ENCODE assay signal across 26 cellular contexts in the genomic region with DNA sequence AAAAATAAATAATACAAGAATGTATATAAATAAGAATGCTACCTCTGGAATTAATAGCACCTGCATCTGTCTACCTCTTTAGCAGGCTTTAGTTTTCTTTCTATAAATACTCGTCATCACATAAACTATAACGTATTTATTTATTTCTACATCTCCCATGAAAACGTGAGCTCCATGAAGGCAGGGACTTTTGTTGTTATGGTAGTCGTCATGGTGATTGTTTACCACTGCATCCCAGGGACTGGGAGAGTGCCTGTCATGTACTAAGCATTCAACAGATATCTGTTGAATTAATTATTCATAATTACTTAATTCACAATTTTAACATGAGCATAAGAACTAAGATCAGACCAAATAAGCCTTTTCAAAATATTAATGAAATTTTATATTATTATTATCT.
"Had no signal": no experiment of that assay in that cellular context is flagged by ENCODE, and none has a peak within 500 bp of the region (broad histone marks: within the 10 kb centered on the region; RNA-seq: fewer than 3 reads in every experiment).

No MANE protein-coding gene starts in this region.

- H3K4me1 ChIP-seq: SJCRH30 had no signal

- H3K27me3 ChIP-seq: brain microvascular endothelial cell had no signal

- H3K36me3 Mint-ChIP-seq: activated naive CD8-positive, alpha-beta T cell treated with anti-CD3 and anti-CD28 coated beads for 36 hours had no signal

- H3K9me3 Mint-ChIP-seq: activated CD4-positive, alpha-beta T cell treated with anti-CD3 and anti-CD28 coated beads, Interleukin-2, amount 10 ng/mL, durations not matched to agents 24 days and 14 days; activated CD8-positive, alpha-beta T cell treated with anti-CD3 and anti-CD28 coated beads for 36 hours; activated naive CD8-positive, alpha-beta T cell treated with anti-CD3 and anti-CD28 coated beads for 36 hours; activated T-cell treated with anti-CD3 and anti-CD28 coated beads, Interleukin-2, amount 50 U/mL, for 72 hours; activated T-helper 17 cell treated with anti-CD3 and anti-CD28 coated beads, Interleukin-2, amount 50 U/mL, for 72 hours; T-helper 2 cell treated with Interferon-gamma antibody and Interleukin-4, amounts not matched to agents 5 μg/mL and 100 μg/mL, for 36 hours had no signal

- ATAC-seq: activated CD8-positive, alpha-beta T cell treated with anti-CD3 and anti-CD28 coated beads for 36 hours; activated T-cell treated with anti-CD3 and anti-CD28 coated beads, Interleukin-2, amount 50 U/mL, for 72 hours; activated T-helper 17 cell treated with anti-CD3 and anti-CD28 coated beads, Interleukin-2, amount 50 U/mL, for 72 hours; Panc1 had no signal

- H3K36me3 ChIP-seq: brain microvascular endothelial cell, SJCRH30 had no signal

- H3K27ac ChIP-seq: brain microvascular endothelial cell, SJCRH30, SK-N-MC had no signal

- H3K4me1 Mint-ChIP-seq: activated CD4-positive, alpha-beta T cell treated with anti-CD3 and anti-CD28 coated beads, Interleukin-2, amount 10 ng/mL, durations not matched to agents 24 days and 14 days; activated naive CD8-positive, alpha-beta T cell treated with anti-CD3 and anti-CD28 coated beads for 36 hours; activated T-helper 17 cell treated with anti-CD3 and anti-CD28 coated beads, Interleukin-2, amount 50 U/mL, for 72 hours had no signal

- H3K4me3 Mint-ChIP-seq: activated CD4-positive, alpha-beta T cell treated with anti-CD3 and anti-CD28 coated beads, Interleukin-2, amount 10 ng/mL, durations not matched to agents 24 days and 14 days; activated CD8-positive, alpha-beta T cell treated with anti-CD3 and anti-CD28 coated beads for 36 hours; activated naive CD8-positive, alpha-beta T cell treated with anti-CD3 and anti-CD28 coated beads for 36 hours; activated T-cell treated with anti-CD3 and anti-CD28 coated beads, Interleukin-2, amount 50 U/mL, for 72 hours; activated T-helper 17 cell treated with anti-CD3 and anti-CD28 coated beads, Interleukin-2, amount 50 U/mL, for 72 hours; T-helper 2 cell treated with Interferon-gamma antibody and Interleukin-4, amounts not matched to agents 5 μg/mL and 100 μg/mL, for 36 hours had no signal

- H3K27me3 Mint-ChIP-seq: activated CD4-positive, alpha-beta T cell treated with anti-CD3 and anti-CD28 coated beads, Interleukin-2, amount 10 ng/mL, durations not matched to agents 24 days and 14 days; activated CD8-positive, alpha-beta T cell treated with anti-CD3 and anti-CD28 coated beads for 36 hours; activated naive CD8-positive, alpha-beta T cell treated with anti-CD3 and anti-CD28 coated beads for 36 hours; activated T-helper 17 cell treated with anti-CD3 and anti-CD28 coated beads, Interleukin-2, amount 50 U/mL, for 72 hours had no signal

- DNase-seq: activated CD4-positive, alpha-beta T cell treated with anti-CD3 and anti-CD28 coated beads, Interleukin-2, amount 10 ng/mL, durations not matched to agents 24 days and 14 days; activated CD4-positive, alpha-beta T cell treated with anti-CD3 and anti-CD28 coated beads, Interleukin-2, amount 50 U/mL, for 4 hours; activated CD8-positive, alpha-beta T cell treated with anti-CD3 and anti-CD28 coated beads for 36 hours; activated effector memory CD4-positive, alpha-beta T cell treated with anti-CD3 and anti-CD28 coated beads, Interleukin-2, amount 50 U/mL, for 16 hours; activated naive CD4-positive, alpha-beta T cell; activated naive CD4-positive, alpha-beta T cell treated with anti-CD3 and anti-CD28 coated beads, Interleukin-2, amount 50 U/mL, for 16 hours; activated naive CD8-positive, alpha-beta T cell treated with anti-CD3 and anti-CD28 coated beads for 36 hours; activated T-cell treated with anti-CD3 and anti-CD28 coated beads, Interleukin-2, amount 50 U/mL, for 1 hour; activated T-cell treated with anti-CD3 and anti-CD28 coated beads, Interleukin-2, amount 50 U/mL, for 72 hours; amniotic stem cell; aorta; brain microvascular endothelial cell; central memory CD4-positive, alpha-beta T cell; MV-4-11; NCI-H1092; NCI-H1436 treated with DMSO at 0.1 percent for 48 hours; NCI-H1694 treated with DMSO at 0.1 percent for 48 hours; NCI-H2029; NCI-H345; NCI-H524 treated with DMSO at 0.1 percent for 48 hours; NCI-H774; SJCRH30 had no signal

- H3K4me3 ChIP-seq: SJCRH30, SK-N-MC had no signal

- H3K27ac Mint-ChIP-seq: activated CD4-positive, alpha-beta T cell treated with anti-CD3 and anti-CD28 coated beads, Interleukin-2, amount 10 ng/mL, durations not matched to agents 24 days and 14 days; activated CD8-positive, alpha-beta T cell treated with anti-CD3 and anti-CD28 coated beads for 36 hours; activated naive CD8-positive, alpha-beta T cell treated with anti-CD3 and anti-CD28 coated beads for 36 hours; activated T-cell treated with anti-CD3 and anti-CD28 coated beads, Interleukin-2, amount 50 U/mL, for 72 hours; activated T-helper 17 cell treated with anti-CD3 and anti-CD28 coated beads, Interleukin-2, amount 50 U/mL, for 72 hours; T-helper 2 cell treated with Interferon-gamma antibody and Interleukin-4, amounts not matched to agents 5 μg/mL and 100 μg/mL, for 36 hours had no signal
